Comparison of ENCODE assay signal across 11 cellular contexts in the genomic region with DNA sequence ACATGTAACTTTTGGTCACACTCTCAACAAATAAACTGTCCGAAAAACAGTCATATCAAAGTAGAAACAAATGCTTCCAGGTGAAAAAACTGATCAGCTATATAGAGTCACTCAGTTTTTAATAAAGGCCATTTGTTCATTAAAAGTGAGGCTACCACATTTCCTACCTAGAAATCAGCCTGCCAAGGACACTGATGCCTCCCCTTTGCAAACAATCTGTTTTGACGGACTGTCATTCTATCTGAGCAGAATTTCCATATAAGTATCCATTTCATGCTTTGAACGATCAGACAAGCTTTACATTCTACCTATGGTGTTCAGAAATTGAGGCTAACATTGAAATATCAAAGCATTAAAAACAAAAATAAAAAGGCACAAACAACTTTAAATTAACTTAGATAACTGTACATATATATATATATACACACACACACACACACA. TPM values are rescaled to one million over a fixed set of nuclear protein-coding genes. Genes with fewer than 3 reads are reported as not detected.
DNase-seq lines count a peak whose midpoint lies in the region; ATAC-seq and TF ChIP-seq lines count a peak whose summit lies in the region.
"Had no signal": no experiment of that assay in that cellular context is flagged by ENCODE, and none has a peak within 500 bp of the region (broad histone marks: within the 10 kb centered on the region; RNA-seq: fewer than 3 reads in every experiment).

No MANE protein-coding gene starts in this region.

- H3K9me3 ChIP-seq in colonic mucosa (no peaks in the 10 kb centered on the region), stomach smooth muscle (ENCODE audit: control insufficient read depth in 2 of 2, low read length in 2 of 2) (no peaks in the 10 kb centered on the region)

- H3K27me3 ChIP-seq in colonic mucosa (no peaks in the 10 kb centered on the region), stomach smooth muscle (ENCODE audit: control insufficient read depth in 1 of 2, insufficient read depth in 2 of 2, low read length in 2 of 2) (no peaks in the 10 kb centered on the region)

- H3K4me3 ChIP-seq in colonic mucosa (no peak overlapping the region), stomach smooth muscle (ENCODE audit: low read length in 2 of 2) (peak overlapping the region; percentile 34 to 91)

- intact Hi-C loops in colonic mucosa (cut with DNase I) = loop anchor here (5.0 kb wide), 1 partner anchor 214 kb away; no protein-coding TSS in a partner anchor

- no peak for TF ChIP-seq CTCF in colonic mucosa (IDR thresholded peaks at IDR 0.05)

- ATAC-seq in GM21423 (IDR thresholded peaks at IDR 0.05; ENCODE audit: unreplicated experiment) = no peak
- ATAC-seq: activated T-helper 17 cell treated with anti-CD3 and anti-CD28 coated beads, Interleukin-2, amount 50 U/mL, for 72 hours had no signal

- peak; percentile 31 for DNase-seq in HT1080 (ENCODE audit: low read depth)
- no peak for DNase-seq in colonic mucosa
- DNase-seq in lung microvascular endothelial cell (ENCODE audit: low read depth in 2 of 2) = peak; percentile 65 to 79
- DNase-seq in mesenteric fat pad (ENCODE audit: low spot score) = no peak
- DNase-seq in DMS153 treated with DMSO at 0.1 percent for 48 hours (lab: John Stamatoyannopoulos, UW; ENCODE audit: unreplicated experiment) = no peak
- no peak for DNase-seq in effector CD8-positive, alpha-beta T cell (lab: John Stamatoyannopoulos, UW)
- DNase-seq: NCI-H1694 treated with DMSO at 0.1 percent for 48 hours had no signal

- H3K36me3 ChIP-seq in colonic mucosa (no peaks in the 10 kb centered on the region), stomach smooth muscle (ENCODE audit: control insufficient read depth in 2 of 2, insufficient read depth in 2 of 2, low read length in 2 of 2) (peaks cover 0 to 3% of the 10 kb centered on the region in 2 donors)

- H3K9ac ChIP-seq in colonic mucosa (ENCODE audit: low read depth in 2 of 2, low read length in 2 of 2) (peak overlapping the region in 1 of 2 donors; percentile 48), stomach smooth muscle (ENCODE audit: low read length in 2 of 2) (no peak overlapping the region)

- peak overlapping the region; percentile 76 for H3K27ac ChIP-seq in colonic mucosa
- H3K27ac ChIP-seq in stomach smooth muscle (ENCODE audit: low read length) = peak overlapping the region; percentile 91
- H3K27ac ChIP-seq: VCaP had no signal

- no peaks in the 10 kb centered on the region for H3K4me1 ChIP-seq in colonic mucosa
- H3K4me1 ChIP-seq in stomach smooth muscle (ENCODE audit: control insufficient read depth, insufficient read depth, low read length) = peaks cover 14% of the 10 kb centered on the region

RNA-seq across cellular contexts. Expression of gene CCN2, which starts 2.9 kb away (rescaled TPM):
- 25.7 and 41.6 TPM in 2 replicates for total RNA-seq in HT1080 (2014; rRNA removed; shearing (Covaris generic))
- polyA plus RNA-seq in HT1080 (2015; cell fraction: cytosol; rRNA removed) = 411 and 567 TPM in 2 replicates
- 1,331 and 1,345 TPM in 2 replicates for polyA plus RNA-seq in HT1080 (2015; cell fraction: nucleus; rRNA removed)
- total RNA-seq in colonic mucosa (100 to 1,000 TPM in 1 of 2 donors, 10 to 100 TPM in 1; 19.4 to 115 TPM), lung microvascular endothelial cell (191 and 265 TPM in 2 replicates), mesenteric fat pad (99.8 TPM)
- total RNA-seq: activated T-helper 17 cell treated with anti-CD3 and anti-CD28 coated beads, Interleukin-2, amount 50 U/mL, for 72 hours had no signal

Comparison
In these comparisons a context has a peak if more than half of its experiments do, and no peak if none do; other contexts are left out.
1. DNase-seq: peak in HT1080 (single experiment) and lung microvascular endothelial cell (2 of 2); none in colonic mucosa (single experiment), mesenteric fat pad (single experiment), DMS153 treated with DMSO at 0.1 percent for 48 hours (single experiment) and effector CD8-positive, alpha-beta T cell (single experiment).